Comparison of ENCODE assay signal across 8 cellular contexts in genomic region chr7:119908948-119909347, GRCh38.
"Had no signal": no experiment of that assay in that cellular context is flagged by ENCODE, and none has a peak within 500 bp of the region (broad histone marks: within the 10 kb centered on the region; RNA-seq: fewer than 3 reads in every experiment).

No MANE protein-coding gene starts in this region.

- H3K4me3 ChIP-seq: GM23338 had no signal

- H2AFZ ChIP-seq: GM23338 had no signal

- H3K4me2 ChIP-seq: GM23338 had no signal

- DNase-seq: H9, HCEC 1CT, IMR-90, KBM-7 had no signal

- FAIRE-seq: H1, H54, HTR-8/SVneo had no signal

- ATAC-seq: GM23338 had no signal

- H3K27ac Mint-ChIP-seq: GM23338, H9 had no signal

- H3K4me3 Mint-ChIP-seq: GM23338, H9 had no signal
